1 cellular context compared by ENCODE assay signal in genomic region chr17:14308965-14309879, GRCh38.
TF ChIP-seq lines count a peak whose summit lies in the region.

No MANE protein-coding gene starts in this region.

TF ChIP-seq in HepG2, 621 proteins besides CTCF, POLR2A, EP300 and RAD21 (continued from another document and continues in another):
- TF ChIP-seq MXD4 (CRISPR knock-in tag; IDR thresholded peaks at IDR 0.05) (peak; percentile 95), ETV6 (CRISPR knock-in tag; conservative IDR thresholded peaks at IDR 0.05) (no peak), RFXAP (CRISPR knock-in tag; IDR thresholded peaks at IDR 0.05; ENCODE audit: borderline replicate concordance) (peak; percentile 87), ZNF558 (CRISPR knock-in tag; IDR thresholded peaks at IDR 0.05; ENCODE audit: borderline replicate concordance) (no peak), ZMYM3 (CRISPR knock-in tag; IDR thresholded peaks at IDR 0.05) (peak; percentile 49), TFE3 (CRISPR knock-in tag; IDR thresholded peaks at IDR 0.05) (peak; percentile 86), ZNF589 (CRISPR knock-in tag; conservative IDR thresholded peaks at IDR 0.05) (no peak), EZH2 (conservative IDR thresholded peaks at IDR 0.05; ENCODE audit: low read depth, low read length) (no peak), ZNF776 (CRISPR knock-in tag; IDR thresholded peaks at IDR 0.05) (peak; percentile 76; the same call in 1 of the 2 replicates), HOXA3 (CRISPR knock-in tag; IDR thresholded peaks at IDR 0.05) (peak; percentile 77), MTF2 (CRISPR knock-in tag; IDR thresholded peaks at IDR 0.05; ENCODE audit: borderline replicate concordance) (no peak), ZNF430 (CRISPR knock-in tag; IDR thresholded peaks at IDR 0.05) (peak; percentile 93), ATF7 (IDR thresholded peaks at IDR 0.05) (no peak), ATF7 (CRISPR knock-in tag; IDR thresholded peaks at IDR 0.05) (no peak), NCOA2 (CRISPR knock-in tag; IDR thresholded peaks at IDR 0.05) (peak; percentile 17; the same call in 1 of the 2 replicates), ZNF484 (CRISPR knock-in tag; IDR thresholded peaks at IDR 0.05; ENCODE audit: borderline replicate concordance, low read depth) (no peak), SRSF4 (IDR thresholded peaks at IDR 0.05; ENCODE audit: low read depth, low read length, poor library complexity, severe bottlenecking) (no peak), GMEB1 (CRISPR knock-in tag; IDR thresholded peaks at IDR 0.05; ENCODE audit: borderline replicate concordance) (peak; percentile 66; the same call in 1 of the 2 replicates), ZNF451 (CRISPR knock-in tag; IDR thresholded peaks at IDR 0.05) (peak; percentile 92), EHMT2 (IDR thresholded peaks at IDR 0.05; ENCODE audit: borderline replicate concordance, low read depth, low read length) (no peak), FOXC1 (CRISPR knock-in tag; IDR thresholded peaks at IDR 0.05; ENCODE audit: borderline replicate concordance) (0 out of 2 replicates have a peak, but pooled peaks have one; percentile 60), HNF4A (CRISPR knock-in tag; IDR thresholded peaks at IDR 0.05) (no peak; the same call in 1 of the 2 replicates), ONECUT2 (CRISPR knock-in tag; IDR thresholded peaks at IDR 0.05) (no peak), TSC22D2 (CRISPR knock-in tag; IDR thresholded peaks at IDR 0.05; ENCODE audit: borderline replicate concordance) (0 out of 2 replicates have a peak, but pooled peaks have one; percentile 16), ARNT (IDR thresholded peaks at IDR 0.05) (no peak), TBP (CRISPR knock-in tag; IDR thresholded peaks at IDR 0.05) (no peak), CREB1 (IDR thresholded peaks at IDR 0.05) (no peak), CREB1 (CRISPR knock-in tag; IDR thresholded peaks at IDR 0.05) (peak; percentile 40; the same call in 1 of the 2 replicates), ZNF790 (CRISPR knock-in tag; IDR thresholded peaks at IDR 0.05; ENCODE audit: borderline replicate concordance) (peak; percentile 88; the same call in 1 of the 2 replicates), CC2D1A (CRISPR knock-in tag; IDR thresholded peaks at IDR 0.05) (peak; percentile 60; the same call in 1 of the 2 replicates), ZNF530 (CRISPR knock-in tag; IDR thresholded peaks at IDR 0.05; ENCODE audit: low read depth) (no peak), MBD4 (IDR thresholded peaks at IDR 0.05; ENCODE audit: borderline replicate concordance, low read length) (no peak), SOX6 (IDR thresholded peaks at IDR 0.05) (no peak), SOX6 (CRISPR knock-in tag; IDR thresholded peaks at IDR 0.05) (peak; percentile 80), ZFP90 (CRISPR knock-in tag; IDR thresholded peaks at IDR 0.05; ENCODE audit: borderline replicate concordance) (no peak; the same call in 1 of the 2 replicates), SP5 (CRISPR knock-in tag; IDR thresholded peaks at IDR 0.05; ENCODE audit: borderline replicate concordance, low read depth) (peak; percentile 59; the same call in 1 of the 2 replicates), ZNF280D (CRISPR knock-in tag; IDR thresholded peaks at IDR 0.05) (0 out of 2 replicates have a peak, but pooled peaks have one; percentile 49), ZNF75D (CRISPR knock-in tag; IDR thresholded peaks at IDR 0.05; ENCODE audit: borderline replicate concordance) (no peak), RFX1 (IDR thresholded peaks at IDR 0.05) (no peak), ZSCAN25 (CRISPR knock-in tag; IDR thresholded peaks at IDR 0.05) (peak; percentile 50; the same call in 1 of the 2 replicates), CHCHD3 (CRISPR knock-in tag; IDR thresholded peaks at IDR 0.05) (no peak), ZNF383 (CRISPR knock-in tag; IDR thresholded peaks at IDR 0.05; ENCODE audit: borderline replicate concordance) (0 out of 2 replicates have a peak, but pooled peaks have one; percentile 26), DMAP1 (CRISPR knock-in tag; IDR thresholded peaks at IDR 0.05) (peak; percentile 96), MYC (CRISPR knock-in tag; IDR thresholded peaks at IDR 0.05; ENCODE audit: borderline replicate concordance) (peak; percentile 97), NFIC (IDR thresholded peaks at IDR 0.05; ENCODE audit: low read length) (no peak), HOXD1 (CRISPR knock-in tag; IDR thresholded peaks at IDR 0.05) (peak; percentile 72; the same call in 1 of the 2 replicates), NR1H2 (CRISPR knock-in tag; IDR thresholded peaks at IDR 0.05; ENCODE audit: borderline replicate concordance, low read depth) (no peak), ZNF567 (CRISPR knock-in tag; IDR thresholded peaks at IDR 0.05; ENCODE audit: borderline replicate concordance) (no peak), NPAS2 (CRISPR knock-in tag; IDR thresholded peaks at IDR 0.05; ENCODE audit: borderline replicate concordance) (no peak), ZNF746 (CRISPR knock-in tag; IDR thresholded peaks at IDR 0.05) (no peak; the same call in 1 of the 2 replicates), SIN3B (IDR thresholded peaks at IDR 0.05; ENCODE audit: low read length) (no peak), KMT2A (CRISPR knock-in tag; IDR thresholded peaks at IDR 0.05) (peak; percentile 99), NFYB (CRISPR knock-in tag; IDR thresholded peaks at IDR 0.05) (peak; percentile 89), ZMYM2 (CRISPR knock-in tag; IDR thresholded peaks at IDR 0.05) (no peak)
- TF ChIP-seq, protein P1, sequence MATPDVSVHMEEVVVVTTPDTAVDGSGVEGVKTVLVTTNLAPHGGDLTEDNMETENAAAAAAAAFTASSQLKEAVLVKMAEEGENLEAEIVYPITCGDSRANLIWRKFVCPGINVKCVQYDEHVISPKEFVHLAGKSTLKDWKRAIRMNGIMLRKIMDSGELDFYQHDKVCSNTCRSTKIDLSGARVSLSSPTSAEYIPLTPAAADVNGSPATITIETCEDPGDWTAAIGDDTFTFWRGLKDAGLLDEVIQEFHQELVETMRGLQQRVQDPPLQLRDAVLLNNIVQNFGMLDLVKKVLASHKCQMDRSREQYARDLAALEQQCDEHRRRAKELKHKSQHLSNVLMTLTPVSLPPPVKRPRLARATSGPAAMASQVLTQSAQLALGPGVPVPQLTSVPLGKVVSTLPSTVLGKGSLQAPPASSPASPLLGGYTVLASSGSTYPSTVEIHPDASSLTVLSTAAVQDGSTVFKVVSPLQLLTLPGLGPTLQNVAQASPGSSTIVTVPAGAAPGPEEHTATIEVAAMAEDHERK (CRISPR knock-in tag; IDR thresholded peaks at IDR 0.05; ENCODE audit: low read depth), result no peak
- TF ChIP-seq, protein P2, sequence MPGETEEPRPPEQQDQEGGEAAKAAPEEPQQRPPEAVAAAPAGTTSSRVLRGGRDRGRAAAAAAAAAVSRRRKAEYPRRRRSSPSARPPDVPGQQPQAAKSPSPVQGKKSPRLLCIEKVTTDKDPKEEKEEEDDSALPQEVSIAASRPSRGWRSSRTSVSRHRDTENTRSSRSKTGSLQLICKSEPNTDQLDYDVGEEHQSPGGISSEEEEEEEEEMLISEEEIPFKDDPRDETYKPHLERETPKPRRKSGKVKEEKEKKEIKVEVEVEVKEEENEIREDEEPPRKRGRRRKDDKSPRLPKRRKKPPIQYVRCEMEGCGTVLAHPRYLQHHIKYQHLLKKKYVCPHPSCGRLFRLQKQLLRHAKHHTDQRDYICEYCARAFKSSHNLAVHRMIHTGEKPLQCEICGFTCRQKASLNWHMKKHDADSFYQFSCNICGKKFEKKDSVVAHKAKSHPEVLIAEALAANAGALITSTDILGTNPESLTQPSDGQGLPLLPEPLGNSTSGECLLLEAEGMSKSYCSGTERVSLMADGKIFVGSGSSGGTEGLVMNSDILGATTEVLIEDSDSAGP (CRISPR knock-in tag; IDR thresholded peaks at IDR 0.05; ENCODE audit: borderline replicate concordance), result peak; percentile 88
- TF ChIP-seq, protein P3, sequence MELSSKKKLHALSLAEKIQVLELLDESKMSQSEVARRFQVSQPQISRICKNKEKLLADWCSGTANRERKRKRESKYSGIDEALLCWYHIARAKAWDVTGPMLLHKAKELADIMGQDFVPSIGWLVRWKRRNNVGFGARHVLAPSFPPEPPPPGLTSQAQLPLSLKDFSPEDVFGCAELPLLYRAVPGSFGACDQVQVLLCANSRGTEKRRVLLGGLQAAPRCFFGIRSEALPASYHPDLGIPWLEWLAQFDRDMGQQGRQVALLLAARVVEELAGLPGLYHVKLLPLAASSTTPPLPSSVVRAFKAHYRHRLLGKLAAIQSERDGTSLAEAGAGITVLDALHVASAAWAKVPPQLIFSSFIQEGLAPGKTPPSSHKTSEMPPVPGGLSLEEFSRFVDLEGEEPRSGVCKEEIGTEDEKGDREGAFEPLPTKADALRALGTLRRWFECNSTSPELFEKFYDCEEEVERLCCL (CRISPR knock-in tag; IDR thresholded peaks at IDR 0.05; ENCODE audit: borderline replicate concordance), result no peak
- TF ChIP-seq, protein P4, sequence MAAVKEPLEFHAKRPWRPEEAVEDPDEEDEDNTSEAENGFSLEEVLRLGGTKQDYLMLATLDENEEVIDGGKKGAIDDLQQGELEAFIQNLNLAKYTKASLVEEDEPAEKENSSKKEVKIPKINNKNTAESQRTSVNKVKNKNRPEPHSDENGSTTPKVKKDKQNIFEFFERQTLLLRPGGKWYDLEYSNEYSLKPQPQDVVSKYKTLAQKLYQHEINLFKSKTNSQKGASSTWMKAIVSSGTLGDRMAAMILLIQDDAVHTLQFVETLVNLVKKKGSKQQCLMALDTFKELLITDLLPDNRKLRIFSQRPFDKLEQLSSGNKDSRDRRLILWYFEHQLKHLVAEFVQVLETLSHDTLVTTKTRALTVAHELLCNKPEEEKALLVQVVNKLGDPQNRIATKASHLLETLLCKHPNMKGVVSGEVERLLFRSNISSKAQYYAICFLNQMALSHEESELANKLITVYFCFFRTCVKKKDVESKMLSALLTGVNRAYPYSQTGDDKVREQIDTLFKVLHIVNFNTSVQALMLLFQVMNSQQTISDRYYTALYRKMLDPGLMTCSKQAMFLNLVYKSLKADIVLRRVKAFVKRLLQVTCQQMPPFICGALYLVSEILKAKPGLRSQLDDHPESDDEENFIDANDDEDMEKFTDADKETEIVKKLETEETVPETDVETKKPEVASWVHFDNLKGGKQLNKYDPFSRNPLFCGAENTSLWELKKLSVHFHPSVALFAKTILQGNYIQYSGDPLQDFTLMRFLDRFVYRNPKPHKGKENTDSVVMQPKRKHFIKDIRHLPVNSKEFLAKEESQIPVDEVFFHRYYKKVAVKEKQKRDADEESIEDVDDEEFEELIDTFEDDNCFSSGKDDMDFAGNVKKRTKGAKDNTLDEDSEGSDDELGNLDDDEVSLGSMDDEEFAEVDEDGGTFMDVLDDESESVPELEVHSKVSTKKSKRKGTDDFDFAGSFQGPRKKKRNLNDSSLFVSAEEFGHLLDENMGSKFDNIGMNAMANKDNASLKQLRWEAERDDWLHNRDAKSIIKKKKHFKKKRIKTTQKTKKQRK (IDR thresholded peaks at IDR 0.05; ENCODE audit: low read length), result no peak
